ENCODE assay signal across 19 cellular contexts in genomic region chr11:134544095-134544815, GRCh38.
"Had no signal": no experiment of that assay in that cellular context is flagged by ENCODE, and none has a peak within 500 bp of the region (broad histone marks: within the 10 kb centered on the region; RNA-seq: fewer than 3 reads in every experiment).

No MANE protein-coding gene starts in this region.

- H3K27me3 ChIP-seq: body of pancreas, cardiac muscle cell, foreskin keratinocyte, right lobe of liver, stomach, suprapubic skin, upper lobe of left lung had no signal

- H3K36me3 Mint-ChIP-seq: activated naive CD4-positive, alpha-beta T cell treated with anti-CD3 and anti-CD28 coated beads, Interleukin-2, amount 50 U/mL, for 24 hours; stimulated activated memory B cell treated with anti-CD40 and anti-IgM and Interleukin-4, amounts not matched to agents 10 μg/mL and 1 μg/mL and 100 μg/mL, for 72 hours had no signal

- H3K4me1 Mint-ChIP-seq: activated naive CD4-positive, alpha-beta T cell treated with anti-CD3 and anti-CD28 coated beads, Interleukin-2, amount 50 U/mL, for 24 hours; stimulated activated memory B cell treated with anti-CD40 and anti-IgM and Interleukin-4, amounts not matched to agents 10 μg/mL and 1 μg/mL and 100 μg/mL, for 72 hours had no signal

- H3K4me3 Mint-ChIP-seq: activated naive CD4-positive, alpha-beta T cell treated with anti-CD3 and anti-CD28 coated beads, Interleukin-2, amount 50 U/mL, for 24 hours; activated T-helper 1 cell treated with anti-CD3 and anti-CD28 coated beads, Interleukin-12 subunit alpha, Interleukin-12 subunit beta, Interleukin-2, Interleukin-4 antibody, amounts not matched to agents 30 ng/mL and 10 ng/mL and 1 ng/mL, durations not matched to agents 14 hours and 24 hours and 36 hours; dendritic cell treated with granulocyte-macrophage colony-stimulating factor and Interleukin-4, amounts not matched to agents 40 ng/mL and 50 ng/mL, for 4 days; nephron progenitor cell; stimulated activated memory B cell treated with anti-CD40 and anti-IgM and Interleukin-4, amounts not matched to agents 10 μg/mL and 1 μg/mL and 100 μg/mL, for 72 hours had no signal

- H3K27ac ChIP-seq: body of pancreas, cardiac muscle cell, foreskin keratinocyte, left lung, parathyroid adenoma, right lobe of liver, skin epidermis, stomach, suprapubic skin, upper lobe of left lung had no signal

- H3K9me3 Mint-ChIP-seq: activated naive CD4-positive, alpha-beta T cell treated with anti-CD3 and anti-CD28 coated beads, Interleukin-2, amount 50 U/mL, for 24 hours; activated T-helper 1 cell treated with anti-CD3 and anti-CD28 coated beads, Interleukin-12 subunit alpha, Interleukin-12 subunit beta, Interleukin-2, Interleukin-4 antibody, amounts not matched to agents 30 ng/mL and 10 ng/mL and 1 ng/mL, durations not matched to agents 14 hours and 24 hours and 36 hours; dendritic cell treated with granulocyte-macrophage colony-stimulating factor and Interleukin-4, amounts not matched to agents 40 ng/mL and 50 ng/mL, for 4 days; stimulated activated memory B cell treated with anti-CD40 and anti-IgM and Interleukin-4, amounts not matched to agents 10 μg/mL and 1 μg/mL and 100 μg/mL, for 72 hours had no signal

- DNase-seq: activated gamma-delta T cell treated with Interleukin-2 at 50 U/mL for 16 hours; anterior cingulate cortex; body of pancreas; effector CD8-positive, alpha-beta T cell; foreskin keratinocyte; nephron progenitor cell; stomach; T-helper 9 cell; upper lobe of left lung had no signal

- H3K4me1 ChIP-seq: body of pancreas, foreskin keratinocyte, left lung, parathyroid adenoma, right lobe of liver, stomach, suprapubic skin, upper lobe of left lung had no signal

- ATAC-seq: body of pancreas; foreskin keratinocyte; left lung; right lobe of liver; stimulated activated memory B cell treated with anti-CD40 and anti-IgM and Interleukin-4, amounts not matched to agents 10 μg/mL and 1 μg/mL and 100 μg/mL, for 72 hours had no signal

- H3K36me3 ChIP-seq: cardiac muscle cell, left lung, right lobe of liver, stomach, suprapubic skin, upper lobe of left lung had no signal

- H3K4me3 ChIP-seq: body of pancreas, cardiac muscle cell, left lung, right lobe of liver, skin epidermis, stomach, suprapubic skin, upper lobe of left lung had no signal

- H3K9me3 ChIP-seq: body of pancreas, left lung, right lobe of liver, stomach, suprapubic skin had no signal

- H3K27ac Mint-ChIP-seq: activated naive CD4-positive, alpha-beta T cell treated with anti-CD3 and anti-CD28 coated beads, Interleukin-2, amount 50 U/mL, for 24 hours; activated T-helper 1 cell treated with anti-CD3 and anti-CD28 coated beads, Interleukin-12 subunit alpha, Interleukin-12 subunit beta, Interleukin-2, Interleukin-4 antibody, amounts not matched to agents 30 ng/mL and 10 ng/mL and 1 ng/mL, durations not matched to agents 14 hours and 24 hours and 36 hours; dendritic cell treated with granulocyte-macrophage colony-stimulating factor and Interleukin-4, amounts not matched to agents 40 ng/mL and 50 ng/mL, for 4 days; nephron progenitor cell; stimulated activated memory B cell treated with anti-CD40 and anti-IgM and Interleukin-4, amounts not matched to agents 10 μg/mL and 1 μg/mL and 100 μg/mL, for 72 hours had no signal
